1 cellular context compared by ENCODE assay signal in genomic region chr3:171195686-171196085, GRCh38.
TF ChIP-seq lines count a peak whose summit lies in the region.

No MANE protein-coding gene starts in this region.

TF ChIP-seq in SK-N-SH, 30 proteins besides CTCF, POLR2A, EP300 and RAD21 (continued from another document):
- TF ChIP-seq USF1 (IDR thresholded peaks at IDR 0.05; ENCODE audit: borderline replicate concordance, low read depth) (no peak), TAF1 (IDR thresholded peaks at IDR 0.05; ENCODE audit: borderline replicate concordance, low read depth, low read length) (no peak), MXI1 (IDR thresholded peaks at IDR 0.05; ENCODE audit: low read depth, low read length) (no peak), NRF1 (IDR thresholded peaks at IDR 0.05; ENCODE audit: low read depth, low read length) (no peak), GATA2 (CRISPR knock-in tag; IDR thresholded peaks at IDR 0.05) (no peak), MEF2A (IDR thresholded peaks at IDR 0.05; ENCODE audit: borderline replicate concordance, low read depth) (no peak), POLR2AphosphoS5 (IDR thresholded peaks at IDR 0.05; ENCODE audit: low read depth, low read length) (no peak), RXRA (IDR thresholded peaks at IDR 0.05; ENCODE audit: borderline replicate concordance, low read depth) (no peak), CHD2 (IDR thresholded peaks at IDR 0.05; ENCODE audit: low read length, partially characterized antibody) (no peak), SIN3A (IDR thresholded peaks at IDR 0.05; ENCODE audit: borderline replicate concordance, low read depth, low read length) (no peak), NFIC (IDR thresholded peaks at IDR 0.05; ENCODE audit: borderline replicate concordance) (no peak), FOXJ3 (CRISPR knock-in tag; IDR thresholded peaks at IDR 0.05) (no peak), JUND (IDR thresholded peaks at IDR 0.05) (no peak)
- TF ChIP-seq, protein P1, sequence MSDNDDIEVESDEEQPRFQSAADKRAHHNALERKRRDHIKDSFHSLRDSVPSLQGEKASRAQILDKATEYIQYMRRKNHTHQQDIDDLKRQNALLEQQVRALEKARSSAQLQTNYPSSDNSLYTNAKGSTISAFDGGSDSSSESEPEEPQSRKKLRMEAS (IDR thresholded peaks at IDR 0.05; ENCODE audit: low read depth), result no peak
